Comparison of ENCODE assay signal across 8 cellular contexts in genomic region chr5:163458778-163459405, GRCh38. TPM values are rescaled to one million over a fixed set of nuclear protein-coding genes. Genes with fewer than 3 reads are reported as not detected.
DNase-seq lines count a peak whose midpoint lies in the region; ATAC-seq and TF ChIP-seq lines count a peak whose summit lies in the region.

No MANE protein-coding gene starts in this region.

- H3K9ac ChIP-seq in ES-I3 (ENCODE audit: low read depth, low read length) = peak overlapping the region; percentile 74
- H3K9ac ChIP-seq in NT2/D1 (ENCODE audit: insufficient read length, low read depth) = peak overlapping the region; percentile 90

- H3K27me3 ChIP-seq in NT2/D1 (ENCODE audit: insufficient read depth, insufficient read length) = no peaks in the 10 kb centered on the region

- TF ChIP-seq CTCF in osteocyte (IDR thresholded peaks at IDR 0.05) = no peak

- DNase-seq in NT2/D1 (ENCODE audit: low read depth, low spot score) = no peak
- DNase-seq in effector memory CD8-positive, alpha-beta T cell = no peak
- no peak for DNase-seq in osteocyte (ENCODE audit: extremely low spot score, unreplicated experiment)
- no peak for DNase-seq in GM19240 (ENCODE audit: insufficient read length, low spot score)
- DNase-seq in kidney glomerular epithelial cell (lab: John Stamatoyannopoulos, UW) = no peak
- DNase-seq in AG20443 (ENCODE audit: low spot score) = no peak

- H3K27me3 Mint-ChIP-seq in effector memory CD8-positive, alpha-beta T cell = no peaks in the 10 kb centered on the region
- no peaks in the 10 kb centered on the region for H3K27me3 Mint-ChIP-seq in osteocyte (ENCODE audit: unreplicated experiment)

- peaks cover 22 to 29% of the 10 kb centered on the region in 2 donors for H3K4me1 Mint-ChIP-seq in effector memory CD8-positive, alpha-beta T cell (ENCODE audit: low read depth in 2 of 2)
- peaks cover 46% of the 10 kb centered on the region for H3K4me1 Mint-ChIP-seq in osteocyte (ENCODE audit: unreplicated experiment)

- no peaks in the 10 kb centered on the region for H3K9me3 ChIP-seq in ES-I3 (ENCODE audit: control insufficient read depth, insufficient read depth, low read length)
- no peaks in the 10 kb centered on the region for H3K9me3 ChIP-seq in NT2/D1 (ENCODE audit: insufficient read depth, low read length)

- peak overlapping the region; percentile 65 for H3K4me3 ChIP-seq in NT2/D1 (ENCODE audit: insufficient read length, low read depth)

- peak overlapping the region; percentile 99 to 100 for H3K27ac Mint-ChIP-seq in effector memory CD8-positive, alpha-beta T cell
- H3K27ac Mint-ChIP-seq in osteocyte (ENCODE audit: unreplicated experiment) = peak overlapping the region; percentile 100

- H3K9me3 Mint-ChIP-seq in effector memory CD8-positive, alpha-beta T cell = no peaks in the 10 kb centered on the region
- H3K9me3 Mint-ChIP-seq in osteocyte (ENCODE audit: unreplicated experiment) = no peaks in the 10 kb centered on the region

- H3K4me1 ChIP-seq in ES-I3 (ENCODE audit: insufficient read depth, low read length) = peaks cover 5% of the 10 kb centered on the region
- H3K4me1 ChIP-seq in NT2/D1 (ENCODE audit: insufficient read depth, insufficient read length) = no peaks in the 10 kb centered on the region

- peak overlapping the region; percentile 96 to 98 for H3K4me3 Mint-ChIP-seq in effector memory CD8-positive, alpha-beta T cell
- peak overlapping the region; percentile 96 for H3K4me3 Mint-ChIP-seq in osteocyte (ENCODE audit: unreplicated experiment)

- no peak for ATAC-seq in effector memory CD8-positive, alpha-beta T cell (replicated peaks)
- ATAC-seq in GM19395 (IDR thresholded peaks at IDR 0.05; ENCODE audit: unreplicated experiment) = no peak

- H3K36me3 Mint-ChIP-seq in effector memory CD8-positive, alpha-beta T cell (ENCODE audit: insufficient read depth) = peaks cover 52% of the 10 kb centered on the region
- H3K36me3 Mint-ChIP-seq in osteocyte (ENCODE audit: unreplicated experiment) = peaks cover 17% of the 10 kb centered on the region

- H3K36me3 ChIP-seq in ES-I3 (ENCODE audit: insufficient read depth, low read length) = peaks cover 2% of the 10 kb centered on the region
- peaks cover 23% of the 10 kb centered on the region for H3K36me3 ChIP-seq in NT2/D1 (ENCODE audit: insufficient read depth, insufficient read length, low read length)

RNA-seq across cellular contexts. Expression of gene NUDCD2, which starts 1.0 kb away (rescaled TPM):
- total RNA-seq in osteocyte = 25.1 and 30.0 TPM in 2 replicates

RNA-seq across cellular contexts. Expression of gene HMMR, which starts 1.5 kb away (rescaled TPM):
- 4.5 and 5.5 TPM in 2 replicates for total RNA-seq in osteocyte

RNA-seq across cellular contexts. Expression of gene CCNG1, which starts 21.5 kb away (rescaled TPM):
- total RNA-seq in osteocyte = 163 and 165 TPM in 2 replicates

RNA-seq across cellular contexts. Expression of gene MAT2B, which starts 46.5 kb away (rescaled TPM):
- total RNA-seq in osteocyte = 45.9 and 47.0 TPM in 2 replicates
